Comparison of ENCODE assay signal across 1 cellular context in genomic region chr19:2224754-2225349, GRCh38.
TF ChIP-seq lines count a peak whose summit lies in the region.

No MANE protein-coding gene starts in this region.

TF ChIP-seq in WTC11, 78 proteins besides CTCF, POLR2A, EP300 and RAD21 (continued from another document):
- no peak for TF ChIP-seq FOXJ3 (CRISPR knock-in tag; IDR thresholded peaks at IDR 0.05; ENCODE audit: borderline replicate concordance)
- TF ChIP-seq, protein P1, sequence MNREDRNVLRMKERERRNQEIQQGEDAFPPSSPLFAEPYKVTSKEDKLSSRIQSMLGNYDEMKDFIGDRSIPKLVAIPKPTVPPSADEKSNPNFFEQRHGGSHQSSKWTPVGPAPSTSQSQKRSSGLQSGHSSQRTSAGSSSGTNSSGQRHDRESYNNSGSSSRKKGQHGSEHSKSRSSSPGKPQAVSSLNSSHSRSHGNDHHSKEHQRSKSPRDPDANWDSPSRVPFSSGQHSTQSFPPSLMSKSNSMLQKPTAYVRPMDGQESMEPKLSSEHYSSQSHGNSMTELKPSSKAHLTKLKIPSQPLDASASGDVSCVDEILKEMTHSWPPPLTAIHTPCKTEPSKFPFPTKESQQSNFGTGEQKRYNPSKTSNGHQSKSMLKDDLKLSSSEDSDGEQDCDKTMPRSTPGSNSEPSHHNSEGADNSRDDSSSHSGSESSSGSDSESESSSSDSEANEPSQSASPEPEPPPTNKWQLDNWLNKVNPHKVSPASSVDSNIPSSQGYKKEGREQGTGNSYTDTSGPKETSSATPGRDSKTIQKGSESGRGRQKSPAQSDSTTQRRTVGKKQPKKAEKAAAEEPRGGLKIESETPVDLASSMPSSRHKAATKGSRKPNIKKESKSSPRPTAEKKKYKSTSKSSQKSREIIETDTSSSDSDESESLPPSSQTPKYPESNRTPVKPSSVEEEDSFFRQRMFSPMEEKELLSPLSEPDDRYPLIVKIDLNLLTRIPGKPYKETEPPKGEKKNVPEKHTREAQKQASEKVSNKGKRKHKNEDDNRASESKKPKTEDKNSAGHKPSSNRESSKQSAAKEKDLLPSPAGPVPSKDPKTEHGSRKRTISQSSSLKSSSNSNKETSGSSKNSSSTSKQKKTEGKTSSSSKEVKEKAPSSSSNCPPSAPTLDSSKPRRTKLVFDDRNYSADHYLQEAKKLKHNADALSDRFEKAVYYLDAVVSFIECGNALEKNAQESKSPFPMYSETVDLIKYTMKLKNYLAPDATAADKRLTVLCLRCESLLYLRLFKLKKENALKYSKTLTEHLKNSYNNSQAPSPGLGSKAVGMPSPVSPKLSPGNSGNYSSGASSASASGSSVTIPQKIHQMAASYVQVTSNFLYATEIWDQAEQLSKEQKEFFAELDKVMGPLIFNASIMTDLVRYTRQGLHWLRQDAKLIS (CRISPR knock-in tag; IDR thresholded peaks at IDR 0.05; ENCODE audit: borderline replicate concordance), result no peak
- TF ChIP-seq ZNF138 (CRISPR knock-in tag; conservative IDR thresholded peaks at IDR 0.05), result no peak
- TF ChIP-seq ZNF396 (CRISPR knock-in tag; IDR thresholded peaks at IDR 0.05; ENCODE audit: borderline replicate concordance), result no peak
- no peak for TF ChIP-seq USF1 (CRISPR knock-in tag; IDR thresholded peaks at IDR 0.05)
- TF ChIP-seq IRF1 (CRISPR knock-in tag; IDR thresholded peaks at IDR 0.05), result no peak
- TF ChIP-seq NFE2L1 (CRISPR knock-in tag; IDR thresholded peaks at IDR 0.05), result no peak
- TF ChIP-seq GTF2I (CRISPR knock-in tag; conservative IDR thresholded peaks at IDR 0.05), result no peak
- TF ChIP-seq ELF4 (CRISPR knock-in tag; IDR thresholded peaks at IDR 0.05; ENCODE audit: low read depth), result no peak
